8 cellular contexts compared by ENCODE assay signal in the genomic region with DNA sequence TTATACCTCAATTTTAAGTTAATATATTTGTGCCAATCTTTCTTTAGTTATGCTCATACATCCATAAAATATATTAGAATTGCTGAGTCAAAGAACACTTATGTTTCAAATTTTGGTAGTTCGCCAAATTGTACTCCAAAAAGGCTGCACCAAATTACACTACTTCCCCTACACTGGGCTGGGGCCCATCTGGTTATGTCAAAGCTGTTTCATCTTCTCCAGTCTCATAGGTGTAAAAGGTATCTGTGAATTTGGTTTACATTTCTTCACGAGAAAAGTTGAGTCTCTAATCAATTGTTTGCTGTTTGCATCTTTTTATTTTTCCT. TPM values are rescaled to one million over a fixed set of nuclear protein-coding genes. Genes with fewer than 3 reads are reported as not detected.
DNase-seq lines count a peak whose midpoint lies in the region; ATAC-seq and TF ChIP-seq lines count a peak whose summit lies in the region.

No MANE protein-coding gene starts in this region.

- peak overlapping the region; percentile 98 for H3K27ac Mint-ChIP-seq in activated T-cell treated with anti-CD3 and anti-CD28 coated beads, Interleukin-2, amount 50 U/mL, for 24 hours
- H3K27ac Mint-ChIP-seq in activated T-helper 17 cell treated with anti-CD3 and anti-CD28 coated beads, Interleukin-2, amount 50 U/mL, for 72 hours, result peak overlapping the region; percentile 75
- peak overlapping the region; percentile 75 to 96 (median 90) for H3K27ac Mint-ChIP-seq in immature natural killer cell

- TF ChIP-seq CTCF in testis (IDR thresholded peaks at IDR 0.05), result no peak

- no peaks in the 10 kb centered on the region for H3K9me3 Mint-ChIP-seq in activated T-cell treated with anti-CD3 and anti-CD28 coated beads, Interleukin-2, amount 50 U/mL, for 24 hours
- no peaks in the 10 kb centered on the region for H3K9me3 Mint-ChIP-seq in activated T-helper 17 cell treated with anti-CD3 and anti-CD28 coated beads, Interleukin-2, amount 50 U/mL, for 72 hours
- no peaks in the 10 kb centered on the region for H3K9me3 Mint-ChIP-seq in immature natural killer cell

- H3K4me3 ChIP-seq in testis, result peak overlapping the region; percentile 86 to 87

- H3K4me3 Mint-ChIP-seq in activated T-cell treated with anti-CD3 and anti-CD28 coated beads, Interleukin-2, amount 50 U/mL, for 24 hours, result peak overlapping the region; percentile 98
- peak overlapping the region; percentile 82 for H3K4me3 Mint-ChIP-seq in activated T-helper 17 cell treated with anti-CD3 and anti-CD28 coated beads, Interleukin-2, amount 50 U/mL, for 72 hours
- H3K4me3 Mint-ChIP-seq in immature natural killer cell, result peak overlapping the region; percentile 82 to 98 (median 96)

- no peak for TF ChIP-seq POLR2A in testis (IDR thresholded peaks at IDR 0.05)

- intact Hi-C loops in testis (cut with DNase I; ENCODE audit: low total_unique reads), result no loop called here

- H3K27ac ChIP-seq in testis, result peak overlapping the region in 1 of 2 donors; percentile 86

- H3K27me3 Mint-ChIP-seq in activated T-cell treated with anti-CD3 and anti-CD28 coated beads, Interleukin-2, amount 50 U/mL, for 24 hours, result no peaks in the 10 kb centered on the region
- H3K27me3 Mint-ChIP-seq in activated T-helper 17 cell treated with anti-CD3 and anti-CD28 coated beads, Interleukin-2, amount 50 U/mL, for 72 hours, result peaks cover 3% of the 10 kb centered on the region
- peaks cover 7 to 19% (median 11%) of the 10 kb centered on the region in 3 donors for H3K27me3 Mint-ChIP-seq in immature natural killer cell (ENCODE audit: low read depth in 3 of 3)

- H3K4me1 ChIP-seq in testis, result no peaks in the 10 kb centered on the region

- no peaks in the 10 kb centered on the region for H3K36me3 ChIP-seq in testis (ENCODE audit: low read depth, missing control alignments)

- H3K36me3 Mint-ChIP-seq in activated T-cell treated with anti-CD3 and anti-CD28 coated beads, Interleukin-2, amount 50 U/mL, for 24 hours (ENCODE audit: low read depth), result peaks cover 15% of the 10 kb centered on the region
- H3K36me3 Mint-ChIP-seq in activated T-helper 17 cell treated with anti-CD3 and anti-CD28 coated beads, Interleukin-2, amount 50 U/mL, for 72 hours (ENCODE audit: low read depth), result no peaks in the 10 kb centered on the region
- H3K36me3 Mint-ChIP-seq in immature natural killer cell, result no peaks in the 10 kb centered on the region

- no peak for DNase-seq in activated T-cell treated with anti-CD3 and anti-CD28 coated beads, Interleukin-2, amount 50 U/mL, for 24 hours
- DNase-seq in activated T-cell treated with anti-CD3 and anti-CD28 coated beads for 4 hours (no peak), immature natural killer cell (no peak), testis (no peak), NCI-H1930 (lab: John Stamatoyannopoulos, UW) (no peak)

- H3K4me1 Mint-ChIP-seq in activated T-cell treated with anti-CD3 and anti-CD28 coated beads, Interleukin-2, amount 50 U/mL, for 24 hours (ENCODE audit: low read depth), result peaks cover 50% of the 10 kb centered on the region
- peaks cover 31% of the 10 kb centered on the region for H3K4me1 Mint-ChIP-seq in activated T-helper 17 cell treated with anti-CD3 and anti-CD28 coated beads, Interleukin-2, amount 50 U/mL, for 72 hours
- H3K4me1 Mint-ChIP-seq in immature natural killer cell, result peaks cover 47 to 62% of the 10 kb centered on the region in 2 donors

- WGBS in testis, 2 donors, result 34 to 49% methylated on average over 2 of the region's 2 CpGs

- no peak for ATAC-seq in activated T-helper 17 cell treated with anti-CD3 and anti-CD28 coated beads, Interleukin-2, amount 50 U/mL, for 72 hours (replicated peaks)
- no peak for ATAC-seq in GM21526 (IDR thresholded peaks at IDR 0.05; ENCODE audit: low FRiP score, unreplicated experiment)
- no peak for ATAC-seq in HG03039 (IDR thresholded peaks at IDR 0.05; ENCODE audit: unreplicated experiment)

- no peaks in the 10 kb centered on the region for H3K9me3 ChIP-seq in testis

- no peaks in the 10 kb centered on the region for H3K27me3 ChIP-seq in testis

RNA-seq across cellular contexts. Expression of gene FSIP1, which starts 0.7 kb away (rescaled TPM):
- under 1 TPM; 0.32 to 0.34 TPM for total RNA-seq in activated T-helper 17 cell treated with anti-CD3 and anti-CD28 coated beads, Interleukin-2, amount 50 U/mL, for 72 hours
- 1 to 10 TPM; 1.3 to 3.0 (median 2.0) TPM for polyA plus RNA-seq in immature natural killer cell
- 1 to 10 TPM; 5.8 to 8.2 TPM for total RNA-seq in testis
- 11.2 TPM for polyA plus RNA-seq in testis (ENCODE audit: insufficient read depth, low read depth, low replicate concordance)

Comparison
In these comparisons a context has a peak if more than half of its experiments do, and no peak if none do; other contexts are left out.
1. RNA of gene FSIP1, which starts 0.7 kb away (total RNA-seq): 5.8 to 8.2 TPM in testis; 0.32 to 0.34 TPM in activated T-helper 17 cell treated with anti-CD3 and anti-CD28 coated beads, Interleukin-2, amount 50 U/mL, for 72 hours; every median in the first group is over 4 times any median in the second.
2. Peak in every context shown above with its lines, with median percentiles within 50 percentile points of each other: H3K27ac Mint-ChIP-seq and H3K4me3 Mint-ChIP-seq.